Comparison of ENCODE assay signal across 8 cellular contexts in the genomic region with DNA sequence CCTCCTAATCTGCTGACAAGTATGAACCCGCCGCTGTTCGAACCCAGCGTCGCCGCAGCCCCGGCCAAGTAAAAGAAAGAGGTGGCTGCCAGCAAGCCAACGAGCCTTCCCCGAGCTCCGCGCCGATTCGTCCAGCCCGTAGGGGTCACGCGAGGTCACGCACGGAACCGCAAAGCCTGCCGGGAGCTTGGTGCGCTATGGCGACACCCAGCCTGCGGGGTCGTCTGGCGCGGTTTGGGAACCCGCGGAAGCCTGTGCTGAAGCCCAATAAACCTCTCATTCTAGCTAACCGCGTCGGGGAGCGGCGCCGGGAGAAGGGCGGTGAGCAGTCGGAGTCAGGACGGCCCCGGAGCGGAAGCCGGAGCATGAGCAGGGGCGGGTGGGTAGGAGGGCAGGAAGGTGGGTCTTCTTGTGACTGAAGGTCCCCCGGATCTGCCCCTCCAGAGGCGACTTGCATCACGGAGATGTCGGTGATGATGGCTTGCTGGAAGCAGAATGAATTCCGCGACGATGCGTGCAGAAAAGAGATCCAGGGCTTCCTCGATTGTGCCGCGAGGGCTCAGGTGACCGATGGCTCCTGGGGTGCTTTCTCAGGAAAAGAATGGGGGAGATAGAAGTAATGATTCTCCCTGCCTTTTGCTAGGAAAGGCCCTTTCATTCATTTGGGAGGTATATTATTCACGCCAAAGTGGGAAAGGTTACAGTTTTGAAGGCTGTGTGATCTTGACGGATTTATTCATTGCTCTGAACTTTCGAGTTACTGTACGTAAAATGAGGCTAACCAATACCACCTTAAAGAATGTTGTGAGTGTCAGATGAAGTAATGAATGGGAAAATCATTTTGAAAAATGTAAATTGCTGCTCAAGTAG. TPM values are rescaled to one million over a fixed set of nuclear protein-coding genes. Genes with fewer than 3 reads are reported as not detected.
DNase-seq lines count a peak whose midpoint lies in the region; ATAC-seq, FAIRE-seq and TF ChIP-seq lines count a peak whose summit lies in the region.

A gene (plus strand): TSS at position 170 of the 870 bp plus-strand sequence. CDS start 28 bp downstream, at position 198.

- H3K4me2 ChIP-seq in A549, result peak within 1 kb of the TSS; percentile 94

- DNase-seq in A549 (ENCODE audit: low read depth in 1 of 2, low spot score in 1 of 2), result peak; percentile 85 to 94
- DNase-seq in NCI-H460 (ENCODE audit: extremely low read depth, low read depth), result peak; percentile 79
- DNase-seq in activated CD4-positive, alpha-beta T cell treated with anti-CD3 and anti-CD28 coated beads for 4 hours, result peak; percentile 86 to 89
- DNase-seq in stimulated activated CD4-positive, alpha-beta T cell treated with anti-CD3 and anti-CD28 coated beads, Interleukin-1b, Interleukin-23, amount 100 ng/mL, for 24 hours (ENCODE audit: low read depth in 4 of 4, low spot score in 1 of 4), result peak; percentile 78 to 91 (median 86)

- TF ChIP-seq CTCF in A549 (IDR thresholded peaks at IDR 0.05), result no peak

- H3K4me3 ChIP-seq in A549, result peak within 1 kb of the TSS; percentile 88

- peak; percentile 83 for TF ChIP-seq POLR2A in A549 (IDR thresholded peaks at IDR 0.05; ENCODE audit: low read length)

- CTCF ChIA-PET in A549 (lab: Yijun Ruan, JAX), result interaction anchor here (0.7 to 3.1 kb wide), 6 partner anchors 9 to 101 kb away, joined by 3 to 11 read pairs (median 3); a partner anchor contains a TSS

- no peak for TF ChIP-seq EP300 in A549 (IDR thresholded peaks at IDR 0.05)

- ATAC-seq in A549 (peak; percentile 70 to 82), GM18867 (IDR thresholded peaks at IDR 0.05; ENCODE audit: unreplicated experiment) (peak; percentile 53), HG03175 (IDR thresholded peaks at IDR 0.05; ENCODE audit: unreplicated experiment) (peak; percentile 55)

- no peak for TF ChIP-seq RAD21 in A549 (conservative IDR thresholded peaks at IDR 0.05 in 1 of 2, IDR thresholded peaks at IDR 0.05 in 1 of 2)

- POLR2A ChIA-PET in A549 (lab: Yijun Ruan, JAX), result interaction anchor here (0.5 to 1.8 kb wide), 7 partner anchors 9 to 370 kb away, joined by 3 to 24 read pairs (median 4); a partner anchor contains a TSS

- no peaks in the 10 kb centered on the region for H3K27me3 ChIP-seq in layer of hippocampus (ENCODE audit: control insufficient read depth, insufficient read depth, low read length)

- H3K4me1 ChIP-seq in A549, result peaks cover 32% of the 10 kb centered on the region

- FAIRE-seq in A549 (lab: Jason Lieb, UNC), result no peak

- H3K9me3 ChIP-seq in A549, result no peaks in the 10 kb centered on the region

- WGBS in A549 (ENCODE audit: missing lambda C conversion rate), result 2% methylated on average over 36 of the region's 57 CpGs

- peak within 1 kb of the TSS; percentile 95 to 98 for H3K27ac ChIP-seq in A549
- H3K27ac ChIP-seq in cingulate gyrus (ENCODE audit: low read depth, low read length), result peak within 1 kb of the TSS; percentile 73
- H3K27ac ChIP-seq in layer of hippocampus (ENCODE audit: low read depth, low read length), result peak within 1 kb of the TSS; percentile 90

TF ChIP-seq in A549, 52 proteins besides CTCF, POLR2A, EP300 and RAD21:
- 0 out of 2 replicates have a peak, but pooled peaks have one; percentile 24 for TF ChIP-seq RFX5 (IDR thresholded peaks at IDR 0.05)
- TF ChIP-seq, protein P1, sequence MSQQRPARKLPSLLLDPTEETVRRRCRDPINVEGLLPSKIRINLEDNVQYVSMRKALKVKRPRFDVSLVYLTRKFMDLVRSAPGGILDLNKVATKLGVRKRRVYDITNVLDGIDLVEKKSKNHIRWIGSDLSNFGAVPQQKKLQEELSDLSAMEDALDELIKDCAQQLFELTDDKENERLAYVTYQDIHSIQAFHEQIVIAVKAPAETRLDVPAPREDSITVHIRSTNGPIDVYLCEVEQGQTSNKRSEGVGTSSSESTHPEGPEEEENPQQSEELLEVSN (IDR thresholded peaks at IDR 0.05; ENCODE audit: borderline replicate concordance, low read depth), result 0 out of 2 replicates have a peak, but pooled peaks have one; percentile 12
- TF ChIP-seq KDM5A (IDR thresholded peaks at IDR 0.05), result peak; percentile 82
- TF ChIP-seq NFE2L2 (conservative IDR thresholded peaks at IDR 0.05; ENCODE audit: low read length), result no peak
- TF ChIP-seq CEBPB (IDR thresholded peaks at IDR 0.05), result 0 out of 4 replicates have a peak, but pooled peaks of 1 of the 2 experiments have one; percentile 13
- TF ChIP-seq, protein P2, sequence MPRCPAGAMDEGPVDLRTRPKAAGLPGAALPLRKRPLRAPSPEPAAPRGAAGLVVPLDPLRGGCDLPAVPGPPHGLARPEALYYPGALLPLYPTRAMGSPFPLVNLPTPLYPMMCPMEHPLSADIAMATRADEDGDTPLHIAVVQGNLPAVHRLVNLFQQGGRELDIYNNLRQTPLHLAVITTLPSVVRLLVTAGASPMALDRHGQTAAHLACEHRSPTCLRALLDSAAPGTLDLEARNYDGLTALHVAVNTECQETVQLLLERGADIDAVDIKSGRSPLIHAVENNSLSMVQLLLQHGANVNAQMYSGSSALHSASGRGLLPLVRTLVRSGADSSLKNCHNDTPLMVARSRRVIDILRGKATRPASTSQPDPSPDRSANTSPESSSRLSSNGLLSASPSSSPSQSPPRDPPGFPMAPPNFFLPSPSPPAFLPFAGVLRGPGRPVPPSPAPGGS (IDR thresholded peaks at IDR 0.05), result peak; percentile 81; the same call in 2 of the 3 replicates
- TF ChIP-seq, protein P3, sequence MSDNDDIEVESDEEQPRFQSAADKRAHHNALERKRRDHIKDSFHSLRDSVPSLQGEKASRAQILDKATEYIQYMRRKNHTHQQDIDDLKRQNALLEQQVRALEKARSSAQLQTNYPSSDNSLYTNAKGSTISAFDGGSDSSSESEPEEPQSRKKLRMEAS (IDR thresholded peaks at IDR 0.05), result peak; percentile 77
- TF ChIP-seq PHF8 (IDR thresholded peaks at IDR 0.05; ENCODE audit: borderline replicate concordance, low read depth), result peak; percentile 55; the same call in 1 of the 2 replicates
- TF ChIP-seq, protein P4, sequence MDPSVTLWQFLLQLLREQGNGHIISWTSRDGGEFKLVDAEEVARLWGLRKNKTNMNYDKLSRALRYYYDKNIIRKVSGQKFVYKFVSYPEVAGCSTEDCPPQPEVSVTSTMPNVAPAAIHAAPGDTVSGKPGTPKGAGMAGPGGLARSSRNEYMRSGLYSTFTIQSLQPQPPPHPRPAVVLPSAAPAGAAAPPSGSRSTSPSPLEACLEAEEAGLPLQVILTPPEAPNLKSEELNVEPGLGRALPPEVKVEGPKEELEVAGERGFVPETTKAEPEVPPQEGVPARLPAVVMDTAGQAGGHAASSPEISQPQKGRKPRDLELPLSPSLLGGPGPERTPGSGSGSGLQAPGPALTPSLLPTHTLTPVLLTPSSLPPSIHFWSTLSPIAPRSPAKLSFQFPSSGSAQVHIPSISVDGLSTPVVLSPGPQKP (IDR thresholded peaks at IDR 0.05; ENCODE audit: low read depth, low read length), result no peak
- peak; percentile 60 to 76; a peak in 4 of 5 replicates for TF ChIP-seq JUN (IDR thresholded peaks at IDR 0.05)

RNA-seq across cellular contexts. Expression of the gene that starts here (rescaled TPM):
- polyA plus RNA-seq in A549 (2011; rRNA removed), result 67.2 and 75.4 TPM in 2 replicates
- polyA plus RNA-seq in A549 (2012; cell fraction: cytosol; rRNA removed), result 68.7 and 75.5 TPM in 2 replicates
- 17.1 and 21.1 TPM in 2 replicates for polyA plus RNA-seq in A549 (2012; cell fraction: nucleus; rRNA removed)
- polyA plus RNA-seq in A549 (2017; fragmentation: RNase III; extraction: RNeasy Plus Mini Kit Qiagen cat#74134 plus additional on column Dnase treatment), result 75.2 to 83.1 TPM (median 80.6 TPM) in 3 replicates
- 5.2 and 5.7 TPM in 2 replicates for polyA minus RNA-seq in A549 (2011; rRNA and poly(A)+ RNA removed)
- total RNA-seq in NCI-H460 (2014; rRNA removed; shearing (Covaris generic)), result 53.9 and 60.7 TPM in 2 replicates
- 18.1 and 36.9 TPM in 2 replicates for polyA plus RNA-seq in NCI-H460 (2014; cell fraction: nucleus; rRNA removed)

Comparison
In these comparisons a context has a peak if more than half of its experiments do, and no peak if none do; other contexts are left out.
1. Peak in every context shown above with its lines: DNase-seq, ATAC-seq, H3K4me3 ChIP-seq and H3K27ac ChIP-seq.